18 cellular contexts compared by ENCODE assay signal in the genomic region with DNA sequence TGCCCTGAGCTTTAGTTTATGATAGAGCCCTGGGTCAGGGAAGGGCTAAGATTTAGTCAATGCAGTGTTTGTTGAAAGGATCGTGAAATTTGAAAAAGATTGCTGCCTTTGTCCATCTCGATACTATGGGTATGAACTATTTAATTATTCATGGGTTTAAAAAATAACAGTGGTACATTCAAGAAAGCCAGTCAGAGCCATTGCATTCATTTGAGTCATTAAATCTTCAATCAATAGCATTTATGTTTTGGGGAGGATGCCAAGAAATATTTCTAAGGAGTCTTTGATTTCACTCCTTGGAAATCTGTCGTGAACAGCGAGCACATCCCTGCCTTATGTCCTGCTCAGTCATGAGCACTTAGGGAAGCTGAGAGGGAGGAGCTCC. TPM values are rescaled to one million over a fixed set of nuclear protein-coding genes. Genes with fewer than 3 reads are reported as not detected.
DNase-seq lines count a peak whose midpoint lies in the region; ATAC-seq and TF ChIP-seq lines count a peak whose summit lies in the region.
"Had no signal": no experiment of that assay in that cellular context is flagged by ENCODE, and none has a peak within 500 bp of the region (broad histone marks: within the 10 kb centered on the region; RNA-seq: fewer than 3 reads in every experiment).

No MANE protein-coding gene starts in this region.

- H3K9me3 Mint-ChIP-seq in progenitor cell of endocrine pancreas (ENCODE audit: low read depth): no peaks in the 10 kb centered on the region
- H3K9me3 Mint-ChIP-seq: CD4-positive, alpha-beta T cell; HFFc6 had no signal

- no peak overlapping the region for H3K4me3 ChIP-seq in Peyer's patch

- peaks cover 39% of the 10 kb centered on the region for H3K36me3 Mint-ChIP-seq in progenitor cell of endocrine pancreas (ENCODE audit: insufficient read depth)

- no peak for ATAC-seq in GM18520 (IDR thresholded peaks at IDR 0.05; ENCODE audit: unreplicated experiment)
- ATAC-seq in HG02623 (IDR thresholded peaks at IDR 0.05; ENCODE audit: unreplicated experiment): no peak

- TF ChIP-seq POLR2A in Peyer's patch (IDR thresholded peaks at IDR 0.05): no peak

- peaks cover 0 to 19% (median 0%) of the 10 kb centered on the region in 4 donors for H3K4me1 ChIP-seq in Peyer's patch

- H3K4me3 Mint-ChIP-seq in progenitor cell of endocrine pancreas (ENCODE audit: low read depth): no peak overlapping the region
- H3K4me3 Mint-ChIP-seq: B cell; CD4-positive, alpha-beta T cell; HFFc6 had no signal

- peak; percentile 3 for DNase-seq in AG08396 (ENCODE audit: low spot score)
- peak; percentile 10 for DNase-seq in RPMI7951 (ENCODE audit: low read depth)
- DNase-seq in epidermal melanocyte (ENCODE audit: insufficient read length, low spot score): peak; percentile 96
- DNase-seq in progenitor cell of endocrine pancreas (ENCODE audit: low spot score, unreplicated experiment): no peak
- no peak for DNase-seq in Peyer's patch
- DNase-seq: ACHN; CD4-positive, alpha-beta T cell; DND-41; GDM1; GOT3; HFFc6; NCI-H146; NCI-H345; NCI-H69 had no signal

- no peak for TF ChIP-seq CTCF in progenitor cell of endocrine pancreas (IDR thresholded peaks at IDR 0.05; ENCODE audit: unreplicated experiment)
- no peak for TF ChIP-seq CTCF in Peyer's patch (IDR thresholded peaks at IDR 0.05)

- no peaks in the 10 kb centered on the region for H3K27me3 Mint-ChIP-seq in progenitor cell of endocrine pancreas
- H3K27me3 Mint-ChIP-seq: B cell; CD4-positive, alpha-beta T cell had no signal

- H3K27ac Mint-ChIP-seq in progenitor cell of endocrine pancreas: peak overlapping the region; percentile 34
- H3K27ac Mint-ChIP-seq: B cell; CD4-positive, alpha-beta T cell; HFFc6 had no signal

- H3K4me1 Mint-ChIP-seq in progenitor cell of endocrine pancreas (ENCODE audit: low read depth): no peaks in the 10 kb centered on the region
- H3K4me1 Mint-ChIP-seq: B cell had no signal

- H3K27me3 ChIP-seq in Peyer's patch: no peaks in the 10 kb centered on the region

- peaks cover 0 to 86% (median 0%) of the 10 kb centered on the region in 3 donors for H3K36me3 ChIP-seq in Peyer's patch

- no peak overlapping the region for H3K27ac ChIP-seq in Peyer's patch
- H3K27ac ChIP-seq: HL-60 had no signal

- H3K9me3 ChIP-seq in Peyer's patch: no peaks in the 10 kb centered on the region

RNA-seq across cellular contexts. Expression of gene LRRTM2, which starts 54.4 kb away (rescaled TPM):
- 0.10 and 0.12 TPM in 2 replicates for total RNA-seq in RPMI7951 (2014; rRNA removed; shearing (Covaris generic))
- total RNA-seq in progenitor cell of endocrine pancreas: not detected in 2 replicates
- total RNA-seq in Peyer's patch: 1 to 10 TPM in 1 of 4 donors, not detected in 3; 4.1 TPM
- total RNA-seq: B cell had no signal

Comparison
In these comparisons a context has a peak if more than half of its experiments do, and no peak if none do; other contexts are left out.
1. DNase-seq: peak in AG08396 (single experiment), RPMI7951 (single experiment) and epidermal melanocyte (single experiment); none in progenitor cell of endocrine pancreas (single experiment) and Peyer's patch (0 of 3).